ENCODE assay signal across 16 cellular contexts in the genomic region with DNA sequence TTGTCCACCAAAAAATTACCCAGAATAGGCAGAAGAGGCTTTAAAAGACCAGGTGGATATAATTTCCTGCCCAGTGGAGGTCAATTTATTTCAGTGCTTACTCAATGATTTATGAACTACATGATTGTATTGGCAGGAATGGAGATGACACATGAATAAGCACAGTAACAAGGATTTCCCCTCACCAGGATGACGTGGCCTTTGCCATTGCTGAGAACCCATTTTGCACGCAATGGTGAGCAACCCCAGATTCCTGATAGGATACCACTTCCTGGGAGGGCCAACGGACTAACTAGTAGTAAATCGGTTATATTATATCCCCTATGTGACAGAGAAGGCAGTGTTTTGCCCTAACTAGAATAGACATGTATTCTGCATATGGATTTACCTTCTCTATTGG. TPM values are rescaled to one million over a fixed set of nuclear protein-coding genes. Genes with fewer than 3 reads are reported as not detected.
DNase-seq lines count a peak whose midpoint lies in the region; ATAC-seq lines count a peak whose summit lies in the region.
"Had no signal": no experiment of that assay in that cellular context is flagged by ENCODE, and none has a peak within 500 bp of the region (broad histone marks: within the 10 kb centered on the region; RNA-seq: fewer than 3 reads in every experiment).

No MANE protein-coding gene starts in this region.

- H3K36me3 Mint-ChIP-seq in T-helper 17 cell (ENCODE audit: low read depth) = peaks cover 2% of the 10 kb centered on the region
- H3K36me3 Mint-ChIP-seq: activated naive CD8-positive, alpha-beta T cell had no signal

- H3K27ac Mint-ChIP-seq in T-helper 17 cell = no peak overlapping the region
- H3K27ac Mint-ChIP-seq: activated naive CD8-positive, alpha-beta T cell had no signal

- H3K4me3 Mint-ChIP-seq in T-helper 17 cell = no peak overlapping the region
- H3K4me3 Mint-ChIP-seq: activated naive CD8-positive, alpha-beta T cell had no signal

- ATAC-seq in T-helper 17 cell (no peak), HG02759 (IDR thresholded peaks at IDR 0.05; ENCODE audit: unreplicated experiment) (no peak)

- DNase-seq in ELR (ENCODE audit: low read depth) (peak; percentile 99), MG63 (peak; percentile 80), dermis microvascular lymphatic vessel endothelial cell (ENCODE audit: low read depth in 2 of 2) (peak; percentile 6 to 87), pulmonary artery endothelial cell (ENCODE audit: low read depth, low spot score) (peak; percentile 2), NCI-H2196 (lab: John Stamatoyannopoulos, UW; ENCODE audit: unreplicated experiment) (no peak), T-helper 17 cell (no peak)
- DNase-seq: Caco-2; H7; Kasumi-1; NCI-H2081 treated with DMSO at 0.1 percent for 48 hours; stimulated activated CD4-positive, alpha-beta T cell treated with anti-CD3 and anti-CD28 coated beads, Interleukin-4, amount 100 ng/mL, for 4 hours; stomach had no signal

- H3K4me1 Mint-ChIP-seq in T-helper 17 cell = no peaks in the 10 kb centered on the region

- H3K9me3 ChIP-seq in MG63 (no peaks in the 10 kb centered on the region), T-helper 17 cell (ENCODE audit: control insufficient read depth, low read length, poor library complexity, severe bottlenecking) (no peaks in the 10 kb centered on the region)
- H3K9me3 ChIP-seq: Caco-2, stomach had no signal

- no peaks in the 10 kb centered on the region for H3K36me3 ChIP-seq in MG63
- H3K36me3 ChIP-seq: stomach had no signal

- no peaks in the 10 kb centered on the region for H3K27me3 ChIP-seq in MG63

- no peak overlapping the region for H3K4me3 ChIP-seq in MG63
- H3K4me3 ChIP-seq: stomach had no signal

- peaks cover 47% of the 10 kb centered on the region for H3K27me3 Mint-ChIP-seq in T-helper 17 cell

RNA-seq across cellular contexts. Expression of a gene that starts 11.6 kb away (rescaled TPM):
- total RNA-seq in MG63 (2014; rRNA removed; shearing (Covaris generic); ENCODE audit: low replicate concordance) = not detected in 2 replicates
- total RNA-seq in dermis microvascular lymphatic vessel endothelial cell (under 0.01 TPM in 1 of 2 replicates, not detected in the other), pulmonary artery endothelial cell (not detected in 2 replicates), T-helper 17 cell (not detected)
- total RNA-seq: Caco-2, H7, mononuclear cell, posterior vena cava had no signal

Comparison
In these comparisons a context has a peak if more than half of its experiments do, and no peak if none do; other contexts are left out.
1. DNase-seq: peak in ELR (single experiment), MG63 (single experiment), dermis microvascular lymphatic vessel endothelial cell (2 of 2) and pulmonary artery endothelial cell (single experiment); none in NCI-H2196 (single experiment) and T-helper 17 cell (0 of 3).